Comparison of ENCODE assay signal across 8 cellular contexts in genomic region chr20:3420211-3420707, GRCh38. TPM values are rescaled to one million over a fixed set of nuclear protein-coding genes. Genes with fewer than 3 reads are reported as not detected.
DNase-seq lines count a peak whose midpoint lies in the region; ATAC-seq and TF ChIP-seq lines count a peak whose summit lies in the region.

No MANE protein-coding gene starts in this region.

- H3K79me2 ChIP-seq in Karpas-422 (ENCODE audit: low read length), result no peaks in the 10 kb centered on the region

- no peaks in the 10 kb centered on the region for H4K20me1 ChIP-seq in Karpas-422 (ENCODE audit: insufficient read depth, low read depth, low read length)

- no peak overlapping the region for H3K27ac ChIP-seq in Karpas-422 (ENCODE audit: low read length)

- no peak overlapping the region for H3K4me2 ChIP-seq in Karpas-422 (ENCODE audit: low read depth, low read length, poor library complexity, severe bottlenecking)

- no peaks in the 10 kb centered on the region for H3K9me2 ChIP-seq in Karpas-422 (replicated peaks; ENCODE audit: insufficient read depth, low read length)

- no peaks in the 10 kb centered on the region for H3K27me3 ChIP-seq in Karpas-422 (ENCODE audit: low read length)

- no peak for TF ChIP-seq CTCF in GM13977 (IDR thresholded peaks at IDR 0.05; ENCODE audit: extremely low read depth, insufficient read depth, missing control alignments)

- DNase-seq in GM13977 (ENCODE audit: low spot score) (peak; percentile 80), Karpas-422 (no peak), globus pallidus (ENCODE audit: low spot score) (peak; percentile 15), NCI-H774 (lab: John Stamatoyannopoulos, UW) (no peak), NCI-H1436 treated with DMSO at 0.1 percent for 48 hours (lab: John Stamatoyannopoulos, UW) (no peak)
- DNase-seq in activated CD4-positive, CD25-positive, alpha-beta regulatory T cell treated with anti-CD3 and anti-CD28 coated beads, Interleukin-2, amount 50 U/mL, for 16 hours (ENCODE audit: low read depth, low spot score), result peak; percentile 23
- peak; percentile 18 to 65 for DNase-seq in stimulated activated CD8-positive, alpha-beta memory T cell treated with anti-CD3 and anti-CD28 coated beads, Interleukin-7, amount 100 ng/mL, for 48 hours (ENCODE audit: extremely low read depth in 1 of 2, low read depth in 1 of 2)

- peak; percentile 95 for ATAC-seq in GM21717 (IDR thresholded peaks at IDR 0.05; ENCODE audit: unreplicated experiment)

- no peaks in the 10 kb centered on the region for H3K9me3 ChIP-seq in Karpas-422 (ENCODE audit: low read length)

- in situ Hi-C loops in GM13977 (cut with MboI; ENCODE audit: low pct_unique_long_range_greater_than_20kb, low sequenced_read_pairs, unreplicated experiment), result no loop called here

- no peak overlapping the region for H3K4me3 ChIP-seq in Karpas-422 (ENCODE audit: low read length)

- no peaks in the 10 kb centered on the region for H3K4me1 ChIP-seq in Karpas-422 (ENCODE audit: low read length)

- no peak overlapping the region for H3K9ac ChIP-seq in Karpas-422 (ENCODE audit: low read length)

- H3K36me3 ChIP-seq in Karpas-422 (ENCODE audit: insufficient read depth, low read length), result no peaks in the 10 kb centered on the region

- peak overlapping the region; percentile 31; the same call in 1 of the 2 replicates for H2AFZ ChIP-seq in Karpas-422 (ENCODE audit: low read length)

RNA-seq across cellular contexts. Expression of gene DNAAF9, which starts 12.8 kb away (rescaled TPM):
- not detected in 2 replicates for total RNA-seq in Karpas-422 (2014; rRNA removed; shearing (Covaris generic); ENCODE audit: low replicate concordance)

RNA-seq across cellular contexts. Expression of gene ATRN, which starts 50.6 kb away (rescaled TPM):
- total RNA-seq in Karpas-422 (2014; rRNA removed; shearing (Covaris generic); ENCODE audit: low replicate concordance), result 7.9 and 8.2 TPM in 2 replicates

Comparison
In these comparisons a context has a peak if more than half of its experiments do, and no peak if none do; other contexts are left out.
1. DNase-seq: peak in GM13977 (single experiment), activated CD4-positive, CD25-positive, alpha-beta regulatory T cell treated with anti-CD3 and anti-CD28 coated beads, Interleukin-2, amount 50 U/mL, for 16 hours (single experiment), globus pallidus (single experiment) and stimulated activated CD8-positive, alpha-beta memory T cell treated with anti-CD3 and anti-CD28 coated beads, Interleukin-7, amount 100 ng/mL, for 48 hours (2 of 2); none in Karpas-422 (single experiment), NCI-H774 (single experiment) and NCI-H1436 treated with DMSO at 0.1 percent for 48 hours (single experiment).